ENCODE assay signal across 1 cellular context in genomic region chr10:119253433-119254174, GRCh38.
A peak's percentile ranks its signal among the peaks of the same experiment; 100 is the strongest.
TF ChIP-seq lines count a peak whose summit lies in the region.

No MANE protein-coding gene starts in this region.

TF ChIP-seq in HepG2, 621 proteins besides CTCF, POLR2A, EP300 and RAD21 (continued from another document and continues in another):
- TF ChIP-seq, protein P1, sequence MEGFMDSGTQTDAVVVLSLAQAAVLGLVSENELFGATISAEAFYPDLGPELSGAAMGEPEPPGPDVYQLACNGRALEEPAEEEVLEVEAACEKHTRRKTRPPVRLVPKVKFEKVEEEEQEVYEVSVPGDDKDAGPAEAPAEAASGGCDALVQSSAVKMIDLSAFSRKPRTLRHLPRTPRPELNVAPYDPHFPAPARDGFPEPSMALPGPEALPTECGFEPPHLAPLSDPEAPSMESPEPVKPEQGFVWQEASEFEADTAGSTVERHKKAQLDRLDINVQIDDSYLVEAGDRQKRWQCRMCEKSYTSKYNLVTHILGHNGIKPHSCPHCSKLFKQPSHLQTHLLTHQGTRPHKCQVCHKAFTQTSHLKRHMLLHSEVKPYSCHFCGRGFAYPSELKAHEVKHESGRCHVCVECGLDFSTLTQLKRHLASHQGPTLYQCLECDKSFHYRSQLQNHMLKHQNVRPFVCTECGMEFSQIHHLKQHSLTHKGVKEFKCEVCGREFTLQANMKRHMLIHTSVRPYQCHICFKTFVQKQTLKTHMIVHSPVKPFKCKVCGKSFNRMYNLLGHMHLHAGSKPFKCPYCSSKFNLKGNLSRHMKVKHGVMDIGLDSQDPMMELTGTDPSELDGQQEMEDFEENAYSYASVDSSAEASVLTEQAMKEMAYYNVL (CRISPR knock-in tag; IDR thresholded peaks at IDR 0.05; ENCODE audit: borderline replicate concordance), result peak; percentile 86
- TF ChIP-seq, protein P2, sequence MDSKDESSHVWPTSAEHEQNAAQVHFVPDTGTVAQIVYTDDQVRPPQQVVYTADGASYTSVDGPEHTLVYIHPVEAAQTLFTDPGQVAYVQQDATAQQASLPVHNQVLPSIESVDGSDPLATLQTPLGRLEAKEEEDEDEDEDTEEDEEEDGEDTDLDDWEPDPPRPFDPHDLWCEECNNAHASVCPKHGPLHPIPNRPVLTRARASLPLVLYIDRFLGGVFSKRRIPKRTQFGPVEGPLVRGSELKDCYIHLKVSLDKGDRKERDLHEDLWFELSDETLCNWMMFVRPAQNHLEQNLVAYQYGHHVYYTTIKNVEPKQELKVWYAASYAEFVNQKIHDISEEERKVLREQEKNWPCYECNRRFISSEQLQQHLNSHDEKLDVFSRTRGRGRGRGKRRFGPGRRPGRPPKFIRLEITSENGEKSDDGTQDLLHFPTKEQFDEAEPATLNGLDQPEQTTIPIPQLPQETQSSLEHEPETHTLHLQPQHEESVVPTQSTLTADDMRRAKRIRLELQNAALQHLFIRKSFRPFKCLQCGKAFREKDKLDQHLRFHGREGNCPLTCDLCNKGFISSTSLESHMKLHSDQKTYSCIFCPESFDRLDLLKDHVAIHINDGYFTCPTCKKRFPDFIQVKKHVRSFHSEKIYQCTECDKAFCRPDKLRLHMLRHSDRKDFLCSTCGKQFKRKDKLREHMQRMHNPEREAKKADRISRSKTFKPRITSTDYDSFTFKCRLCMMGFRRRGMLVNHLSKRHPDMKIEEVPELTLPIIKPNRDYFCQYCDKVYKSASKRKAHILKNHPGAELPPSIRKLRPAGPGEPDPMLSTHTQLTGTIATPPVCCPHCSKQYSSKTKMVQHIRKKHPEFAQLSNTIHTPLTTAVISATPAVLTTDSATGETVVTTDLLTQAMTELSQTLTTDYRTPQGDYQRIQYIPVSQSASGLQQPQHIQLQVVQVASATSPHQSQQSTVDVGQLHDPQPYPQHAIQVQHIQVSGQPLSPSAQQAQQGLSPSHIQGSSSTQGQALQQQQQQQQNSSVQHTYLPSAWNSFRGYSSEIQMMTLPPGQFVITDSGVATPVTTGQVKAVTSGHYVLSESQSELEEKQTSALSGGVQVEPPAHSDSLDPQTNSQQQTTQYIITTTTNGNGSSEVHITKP (CRISPR knock-in tag; IDR thresholded peaks at IDR 0.05; ENCODE audit: low read depth), result no peak
- no peak for TF ChIP-seq TEF (CRISPR knock-in tag; IDR thresholded peaks at IDR 0.05)
- TF ChIP-seq XBP1 (CRISPR knock-in tag; IDR thresholded peaks at IDR 0.05), result no peak
- TF ChIP-seq ZNF354B (CRISPR knock-in tag; IDR thresholded peaks at IDR 0.05), result no peak
- no peak for TF ChIP-seq ZNF782 (CRISPR knock-in tag; IDR thresholded peaks at IDR 0.05; ENCODE audit: borderline replicate concordance)
- peak; percentile 73; the same call in 1 of the 2 replicates for TF ChIP-seq IRF2 (CRISPR knock-in tag; IDR thresholded peaks at IDR 0.05)
- no peak; the same call in 1 of the 2 replicates for TF ChIP-seq ZBTB38 (CRISPR knock-in tag; IDR thresholded peaks at IDR 0.05)
- TF ChIP-seq ZNF224 (CRISPR knock-in tag; IDR thresholded peaks at IDR 0.05), result peak; percentile 31; the same call in 1 of the 2 replicates
- TF ChIP-seq GPN1 (CRISPR knock-in tag; IDR thresholded peaks at IDR 0.05; ENCODE audit: borderline replicate concordance), result no peak
- peak; percentile 78 for TF ChIP-seq ZNF317 (CRISPR knock-in tag; IDR thresholded peaks at IDR 0.05)
- no peak for TF ChIP-seq ZFYVE20 (CRISPR knock-in tag; IDR thresholded peaks at IDR 0.05; ENCODE audit: borderline replicate concordance, low read depth)
- TF ChIP-seq MZF1 (CRISPR knock-in tag; IDR thresholded peaks at IDR 0.05; ENCODE audit: borderline replicate concordance), result no peak
- peak; percentile 50; the same call in 1 of the 2 replicates for TF ChIP-seq ZMAT3 (CRISPR knock-in tag; conservative IDR thresholded peaks at IDR 0.05)
- no peak for TF ChIP-seq EZH2 (conservative IDR thresholded peaks at IDR 0.05; ENCODE audit: low read depth, low read length)
- TF ChIP-seq, protein P3, sequence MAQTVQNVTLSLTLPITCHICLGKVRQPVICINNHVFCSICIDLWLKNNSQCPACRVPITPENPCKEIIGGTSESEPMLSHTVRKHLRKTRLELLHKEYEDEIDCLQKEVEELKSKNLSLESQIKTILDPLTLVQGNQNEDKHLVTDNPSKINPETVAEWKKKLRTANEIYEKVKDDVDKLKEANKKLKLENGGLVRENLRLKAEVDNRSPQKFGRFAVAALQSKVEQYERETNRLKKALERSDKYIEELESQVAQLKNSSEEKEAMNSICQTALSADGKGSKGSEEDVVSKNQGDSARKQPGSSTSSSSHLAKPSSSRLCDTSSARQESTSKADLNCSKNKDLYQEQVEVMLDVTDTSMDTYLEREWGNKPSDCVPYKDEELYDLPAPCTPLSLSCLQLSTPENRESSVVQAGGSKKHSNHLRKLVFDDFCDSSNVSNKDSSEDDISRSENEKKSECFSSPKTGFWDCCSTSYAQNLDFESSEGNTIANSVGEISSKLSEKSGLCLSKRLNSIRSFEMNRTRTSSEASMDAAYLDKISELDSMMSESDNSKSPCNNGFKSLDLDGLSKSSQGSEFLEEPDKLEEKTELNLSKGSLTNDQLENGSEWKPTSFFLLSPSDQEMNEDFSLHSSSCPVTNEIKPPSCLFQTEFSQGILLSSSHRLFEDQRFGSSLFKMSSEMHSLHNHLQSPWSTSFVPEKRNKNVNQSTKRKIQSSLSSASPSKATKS (CRISPR knock-in tag; IDR thresholded peaks at IDR 0.05), result no peak
- no peak for TF ChIP-seq TCF12 (IDR thresholded peaks at IDR 0.05)
- peak; percentile 82; the same call in 1 of the 2 replicates for TF ChIP-seq TCF12 (CRISPR knock-in tag; IDR thresholded peaks at IDR 0.05)
- TF ChIP-seq, protein P4, sequence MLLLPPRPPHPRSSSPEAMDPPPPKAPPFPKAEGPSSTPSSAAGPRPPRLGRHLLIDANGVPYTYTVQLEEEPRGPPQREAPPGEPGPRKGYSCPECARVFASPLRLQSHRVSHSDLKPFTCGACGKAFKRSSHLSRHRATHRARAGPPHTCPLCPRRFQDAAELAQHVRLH (CRISPR knock-in tag; IDR thresholded peaks at IDR 0.05; ENCODE audit: borderline replicate concordance, low read depth), result peak; percentile 36; the same call in 1 of the 2 replicates
- no peak for TF ChIP-seq WIZ (CRISPR knock-in tag; IDR thresholded peaks at IDR 0.05)
- no peak for TF ChIP-seq SKI (IDR thresholded peaks at IDR 0.05; ENCODE audit: partially characterized antibody)
- TF ChIP-seq ZNF619 (CRISPR knock-in tag; IDR thresholded peaks at IDR 0.05), result no peak
- TF ChIP-seq ZNF660 (CRISPR knock-in tag; IDR thresholded peaks at IDR 0.05; ENCODE audit: borderline replicate concordance, low read depth), result no peak
- TF ChIP-seq ZNF746 (CRISPR knock-in tag; IDR thresholded peaks at IDR 0.05), result no peak
- TF ChIP-seq ZNF407 (CRISPR knock-in tag; IDR thresholded peaks at IDR 0.05; ENCODE audit: not compliant biosample characterization), result no peak
- TF ChIP-seq ZBTB49 (CRISPR knock-in tag; IDR thresholded peaks at IDR 0.05; ENCODE audit: borderline replicate concordance), result no peak
- TF ChIP-seq ZNF20 (CRISPR knock-in tag; IDR thresholded peaks at IDR 0.05), result no peak
- no peak for TF ChIP-seq ZNF562 (CRISPR knock-in tag; IDR thresholded peaks at IDR 0.05; ENCODE audit: borderline replicate concordance)
- no peak for TF ChIP-seq ZSCAN30 (CRISPR knock-in tag; IDR thresholded peaks at IDR 0.05)
- peak; percentile 55; the same call in 1 of the 2 replicates for TF ChIP-seq KDM6A (CRISPR knock-in tag; IDR thresholded peaks at IDR 0.05; ENCODE audit: low read depth)
- no peak for TF ChIP-seq NONO (IDR thresholded peaks at IDR 0.05)
- peak; percentile 30; the same call in 1 of the 2 replicates for TF ChIP-seq NONO (CRISPR knock-in tag; conservative IDR thresholded peaks at IDR 0.05)
- no peak for TF ChIP-seq ZNF790 (CRISPR knock-in tag; IDR thresholded peaks at IDR 0.05; ENCODE audit: borderline replicate concordance)
- no peak for TF ChIP-seq ZNF460 (CRISPR knock-in tag; IDR thresholded peaks at IDR 0.05; ENCODE audit: borderline replicate concordance)
- no peak for TF ChIP-seq SP2 (CRISPR knock-in tag; IDR thresholded peaks at IDR 0.05)
- no peak for TF ChIP-seq ATRX (CRISPR knock-in tag; IDR thresholded peaks at IDR 0.05; ENCODE audit: borderline replicate concordance)
- TF ChIP-seq, protein P5, sequence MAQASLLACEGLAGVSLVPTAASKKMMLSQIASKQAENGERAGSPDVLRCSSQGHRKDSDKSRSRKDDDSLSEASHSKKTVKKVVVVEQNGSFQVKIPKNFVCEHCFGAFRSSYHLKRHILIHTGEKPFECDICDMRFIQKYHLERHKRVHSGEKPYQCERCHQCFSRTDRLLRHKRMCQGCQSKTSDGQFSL (CRISPR knock-in tag; IDR thresholded peaks at IDR 0.05), result no peak
- TF ChIP-seq THAP11 (CRISPR knock-in tag; IDR thresholded peaks at IDR 0.05), result peak; percentile 57; the same call in 1 of the 2 replicates
- TF ChIP-seq RELA (CRISPR knock-in tag; IDR thresholded peaks at IDR 0.05), result no peak
- peak; percentile 60; the same call in 1 of the 2 replicates for TF ChIP-seq HOMEZ (CRISPR knock-in tag; IDR thresholded peaks at IDR 0.05; ENCODE audit: low read depth)
- TF ChIP-seq ZNF644 (CRISPR knock-in tag; IDR thresholded peaks at IDR 0.05; ENCODE audit: low read depth), result 0 out of 2 replicates have a peak, but pooled peaks have one; percentile 33
